In genomic region chr3:137930976-137931375, GRCh38 we compare ENCODE assay signal across 20 cellular contexts.
DNase-seq lines count a peak whose midpoint lies in the region; ATAC-seq and TF ChIP-seq lines count a peak whose summit lies in the region.
"Had no signal": no experiment of that assay in that cellular context is flagged by ENCODE, and none has a peak within 500 bp of the region (broad histone marks: within the 10 kb centered on the region; RNA-seq: fewer than 3 reads in every experiment).

No MANE protein-coding gene starts in this region.

- intact Hi-C loops in esophagus muscularis mucosa (cut with DNase I), result no loop called here

- no peaks in the 10 kb centered on the region for H3K27me3 ChIP-seq in esophagus muscularis mucosa
- H3K27me3 ChIP-seq: BLaER1 had no signal

- no peak for TF ChIP-seq EP300 in esophagus muscularis mucosa (IDR thresholded peaks at IDR 0.05)

- H3K27me3 Mint-ChIP-seq in stimulated activated memory B cell treated with anti-CD40 and anti-IgM and Interleukin-4, amounts not matched to agents 10 μg/mL and 1 μg/mL and 100 μg/mL, for 72 hours, result no peaks in the 10 kb centered on the region
- H3K27me3 Mint-ChIP-seq: CD4-positive, CD25-positive, alpha-beta regulatory T cell had no signal

- H3K4me1 ChIP-seq in esophagus muscularis mucosa, result no peaks in the 10 kb centered on the region
- H3K4me1 ChIP-seq: BLaER1, Caco-2 had no signal

- H3K9me3 ChIP-seq in esophagus muscularis mucosa, result no peaks in the 10 kb centered on the region
- H3K9me3 ChIP-seq: BLaER1, Caco-2 had no signal

- no peak for TF ChIP-seq CTCF in esophagus muscularis mucosa (IDR thresholded peaks at IDR 0.05)

- no peak overlapping the region for H3K27ac Mint-ChIP-seq in stimulated activated memory B cell treated with anti-CD40 and anti-IgM and Interleukin-4, amounts not matched to agents 10 μg/mL and 1 μg/mL and 100 μg/mL, for 72 hours
- H3K27ac Mint-ChIP-seq: B cell; CD4-positive, CD25-positive, alpha-beta regulatory T cell; CD8-positive, alpha-beta T cell had no signal

- 73% methylated on average over 3 of the region's 3 CpGs for WGBS in esophagus muscularis mucosa

- H3K36me3 Mint-ChIP-seq in stimulated activated memory B cell treated with anti-CD40 and anti-IgM and Interleukin-4, amounts not matched to agents 10 μg/mL and 1 μg/mL and 100 μg/mL, for 72 hours, result no peaks in the 10 kb centered on the region
- H3K36me3 Mint-ChIP-seq: CD4-positive, CD25-positive, alpha-beta regulatory T cell; CD8-positive, alpha-beta T cell had no signal

- no peak overlapping the region for H3K4me3 ChIP-seq in esophagus muscularis mucosa
- H3K4me3 ChIP-seq: BLaER1, GM12878, GM23248 had no signal

- no peak overlapping the region for H3K4me3 Mint-ChIP-seq in stimulated activated memory B cell treated with anti-CD40 and anti-IgM and Interleukin-4, amounts not matched to agents 10 μg/mL and 1 μg/mL and 100 μg/mL, for 72 hours
- H3K4me3 Mint-ChIP-seq: B cell; CD8-positive, alpha-beta T cell; H9 had no signal

- no peaks in the 10 kb centered on the region for H3K4me1 Mint-ChIP-seq in stimulated activated memory B cell treated with anti-CD40 and anti-IgM and Interleukin-4, amounts not matched to agents 10 μg/mL and 1 μg/mL and 100 μg/mL, for 72 hours
- H3K4me1 Mint-ChIP-seq: B cell; CD4-positive, CD25-positive, alpha-beta regulatory T cell; H9 had no signal

- peak; percentile 31 for ATAC-seq in stimulated activated memory B cell treated with anti-CD40 and anti-IgM and Interleukin-4, amounts not matched to agents 10 μg/mL and 1 μg/mL and 100 μg/mL, for 72 hours
- ATAC-seq: CD8-positive, alpha-beta T cell; GM12878; HCT116 had no signal

- no peak overlapping the region for H3K27ac ChIP-seq in esophagus muscularis mucosa (replicated peaks in 1 of 4)
- H3K27ac ChIP-seq: 22Rv1, BLaER1, C4-2B, GM23248 had no signal

- peaks cover 9% of the 10 kb centered on the region for H3K9me3 Mint-ChIP-seq in stimulated activated memory B cell treated with anti-CD40 and anti-IgM and Interleukin-4, amounts not matched to agents 10 μg/mL and 1 μg/mL and 100 μg/mL, for 72 hours
- H3K9me3 Mint-ChIP-seq: CD8-positive, alpha-beta T cell; H9 had no signal

- peak; percentile 5 to 56 for DNase-seq in NCI-H524 (lab: John Stamatoyannopoulos, UW)
- DNase-seq in NCI-H524 treated with DMSO at 0.1 percent for 48 hours (lab: John Stamatoyannopoulos, UW), result no peak
- peak; percentile 75 for DNase-seq in esophagus muscularis mucosa (ENCODE audit: extremely low spot score)
- no peak for DNase-seq in OCI-M2 (lab: John Stamatoyannopoulos, UW; ENCODE audit: unreplicated experiment)
- no peak for DNase-seq in stimulated activated CD4-positive, alpha-beta T cell treated with anti-CD3 and anti-CD28 coated beads, Interleukin-2, amount 100 ng/mL, for 48 hours
- DNase-seq: Caco-2; CD4-positive, CD25-positive, alpha-beta regulatory T cell; CD8-positive, alpha-beta T cell; DMS153; EL; GDM1; GM23248; H9 had no signal

- no peak for TF ChIP-seq POLR2A in esophagus muscularis mucosa (IDR thresholded peaks at IDR 0.05; ENCODE audit: low read depth)

- H3K36me3 ChIP-seq in esophagus muscularis mucosa, result no peaks in the 10 kb centered on the region
- H3K36me3 ChIP-seq: BLaER1 had no signal

Comparison
In these comparisons a context has a peak if more than half of its experiments do, and no peak if none do; other contexts are left out.
1. DNase-seq: peak in NCI-H524 (2 of 2) and esophagus muscularis mucosa (single experiment); none in NCI-H524 treated with DMSO at 0.1 percent for 48 hours (single experiment), OCI-M2 (single experiment) and stimulated activated CD4-positive, alpha-beta T cell treated with anti-CD3 and anti-CD28 coated beads, Interleukin-2, amount 100 ng/mL, for 48 hours (0 of 2).